In genomic region chr4:143890323-143890722, GRCh38 we compare ENCODE assay signal across 6 cellular contexts. TPM values are rescaled to one million over a fixed set of nuclear protein-coding genes. Genes with fewer than 3 reads are reported as not detected.
"Had no signal": no experiment of that assay in that cellular context is flagged by ENCODE, and none has a peak within 500 bp of the region (broad histone marks: within the 10 kb centered on the region; RNA-seq: fewer than 3 reads in every experiment).

No MANE protein-coding gene starts in this region.

RNA-seq across cellular contexts. Expression of gene GYPE, which starts 15.0 kb away (rescaled TPM):
- total RNA-seq: dermis microvascular lymphatic vessel endothelial cell, esophagus mucosa, esophagus squamous epithelium, glomerular endothelial cell, lung microvascular endothelial cell had no signal
- polyA plus RNA-seq: keratinocyte had no signal
